In genomic region chr1:155872527-155872926, GRCh38 we compare ENCODE assay signal across 23 cellular contexts. TPM values are rescaled to one million over a fixed set of nuclear protein-coding genes. Genes with fewer than 3 reads are reported as not detected.
DNase-seq lines count a peak whose midpoint lies in the region; TF ChIP-seq lines count a peak whose summit lies in the region.
"Had no signal": no experiment of that assay in that cellular context is flagged by ENCODE, and none has a peak within 500 bp of the region (broad histone marks: within the 10 kb centered on the region; RNA-seq: fewer than 3 reads in every experiment).

No MANE protein-coding gene starts in this region.

- H3K4me3 Mint-ChIP-seq in Calu3 (ENCODE audit: low read depth, unreplicated experiment) = no peak overlapping the region
- H3K4me3 Mint-ChIP-seq: activated naive CD4-positive, alpha-beta T cell treated with anti-CD3 and anti-CD28 coated beads for 36 hours; activated T-helper 1 cell treated with anti-CD3 and anti-CD28 coated beads, Interleukin-12 subunit alpha, Interleukin-12 subunit beta, Interleukin-2, Interleukin-4 antibody, amounts not matched to agents 30 ng/mL and 10 ng/mL and 1 ng/mL, durations not matched to agents 14 hours and 24 hours and 36 hours; CD14-positive monocyte; dendritic cell treated with granulocyte-macrophage colony-stimulating factor and Interleukin-4, amounts not matched to agents 40 ng/mL and 50 ng/mL, for 4 days had no signal

- BruUV-seq in Calu3 (replicated peaks; lab: Mats Ljungman, UMichigan) = no TSS peak

- H3K27me3 Mint-ChIP-seq in Calu3 (ENCODE audit: unreplicated experiment) = peaks cover 43% of the 10 kb centered on the region
- H3K27me3 Mint-ChIP-seq: dendritic cell treated with granulocyte-macrophage colony-stimulating factor and Interleukin-4, amounts not matched to agents 40 ng/mL and 50 ng/mL, for 4 days had no signal

- H3K9me3 Mint-ChIP-seq in Calu3 (ENCODE audit: low read depth, unreplicated experiment) = no peaks in the 10 kb centered on the region
- H3K9me3 Mint-ChIP-seq: activated naive CD4-positive, alpha-beta T cell treated with anti-CD3 and anti-CD28 coated beads for 36 hours; activated T-helper 1 cell treated with anti-CD3 and anti-CD28 coated beads, Interleukin-12 subunit alpha, Interleukin-12 subunit beta, Interleukin-2, Interleukin-4 antibody, amounts not matched to agents 30 ng/mL and 10 ng/mL and 1 ng/mL, durations not matched to agents 14 hours and 24 hours and 36 hours; CD14-positive monocyte; dendritic cell treated with granulocyte-macrophage colony-stimulating factor and Interleukin-4, amounts not matched to agents 40 ng/mL and 50 ng/mL, for 4 days had no signal

- DNase-seq in Calu3 (no peak), head of caudate nucleus (peak; percentile 26 to 87 (median 65)), pons (ENCODE audit: low spot score) (peak; percentile 93), islet precursor cell (no peak), A172 (ENCODE audit: low spot score) (no peak)
- DNase-seq in stimulated activated naive CD4-positive, alpha-beta T cell (lab: John Stamatoyannopoulos, UW) = no peak
- DNase-seq: activated CD4-positive, alpha-beta T cell treated with anti-CD3 and anti-CD28 coated beads, Interleukin-2, amount 50 U/mL, for 4 hours; activated naive CD4-positive, alpha-beta T cell treated with anti-CD3 and anti-CD28 coated beads for 36 hours; amniotic stem cell; esophagus squamous epithelium; lower lobe of right lung; NCI-H1417; NCI-H2029 treated with DMSO at 0.1 percent for 48 hours; NCI-H2227 treated with DMSO at 0.1 percent for 48 hours; psoas muscle; T-helper 1 cell had no signal

- TF ChIP-seq CTCF in Calu3 (IDR thresholded peaks at IDR 0.05; ENCODE audit: unreplicated experiment) = no peak

- intact Hi-C loops in Calu3 (cut with micrococcal nuclease; ENCODE audit: unreplicated experiment) = no loop called here
- intact Hi-C loops in head of caudate nucleus (cut with DNase I) = loop anchor here (5.0 kb wide), 1 partner anchor 40 kb away; the partner anchor contains the start of gene RIT1

- H3K4me1 Mint-ChIP-seq in Calu3 (ENCODE audit: low read depth, unreplicated experiment) = no peaks in the 10 kb centered on the region
- H3K4me1 Mint-ChIP-seq: CD14-positive monocyte had no signal

- H3K27ac ChIP-seq in angular gyrus (ENCODE audit: low read depth, low read length) = peak overlapping the region; percentile 74
- H3K27ac ChIP-seq: cardiac muscle cell, lower lobe of right lung, psoas muscle, SJSA1 had no signal

- H3K36me3 Mint-ChIP-seq in Calu3 (ENCODE audit: insufficient read depth, unreplicated experiment) = peaks cover 4% of the 10 kb centered on the region

- CTCF ChIA-PET in Calu3 (lab: Charles Lee) = interaction anchor here (1.6 kb wide), 1 partner anchor 13 kb away, joined by 4 read pairs; the partner anchor contains the start of gene SYT11

- peak overlapping the region; percentile 9 for H3K27ac Mint-ChIP-seq in Calu3 (ENCODE audit: unreplicated experiment)
- H3K27ac Mint-ChIP-seq: activated naive CD4-positive, alpha-beta T cell treated with anti-CD3 and anti-CD28 coated beads for 36 hours; activated T-helper 1 cell treated with anti-CD3 and anti-CD28 coated beads, Interleukin-12 subunit alpha, Interleukin-12 subunit beta, Interleukin-2, Interleukin-4 antibody, amounts not matched to agents 30 ng/mL and 10 ng/mL and 1 ng/mL, durations not matched to agents 14 hours and 24 hours and 36 hours; CD14-positive monocyte; dendritic cell treated with granulocyte-macrophage colony-stimulating factor and Interleukin-4, amounts not matched to agents 40 ng/mL and 50 ng/mL, for 4 days had no signal

RNA-seq across cellular contexts. Expression of gene SYT11, which starts 13.2 kb away (rescaled TPM):
- 0.98 and 1.0 TPM in 2 replicates for total RNA-seq in Calu3 (2022)
- 63.9 and 64.5 TPM in 2 replicates for total RNA-seq in A172 (2014; rRNA removed; shearing (Covaris generic))
- total RNA-seq: HT-29 had no signal

RNA-seq across cellular contexts. Expression of gene GON4L, which starts 15.5 kb away (rescaled TPM):
- total RNA-seq in Calu3 (2022) = 64.7 and 67.1 TPM in 2 replicates
- total RNA-seq in A172 (2014; rRNA removed; shearing (Covaris generic)) = 26.9 and 29.6 TPM in 2 replicates

RNA-seq across cellular contexts. Expression of gene RIT1, which starts 38.6 kb away (rescaled TPM):
- total RNA-seq in Calu3 (2022) = 34.4 and 34.7 TPM in 2 replicates
- total RNA-seq in A172 (2014; rRNA removed; shearing (Covaris generic)) = 65.1 and 81.9 TPM in 2 replicates

Comparison
In these comparisons a context has a peak if more than half of its experiments do, and no peak if none do; other contexts are left out.
1. DNase-seq: peak in head of caudate nucleus (42 of 42) and pons (single experiment); none in Calu3 (single experiment), islet precursor cell (single experiment), A172 (single experiment) and stimulated activated naive CD4-positive, alpha-beta T cell (0 of 6).
2. RNA of gene SYT11, which starts 13.2 kb away (total RNA-seq): 63.9 to 64.5 TPM in A172; 0.98 to 1.0 TPM in Calu3; every median in the first group is over 10 times any median in the second.